Comparison of ENCODE assay signal across 8 cellular contexts in the genomic region with DNA sequence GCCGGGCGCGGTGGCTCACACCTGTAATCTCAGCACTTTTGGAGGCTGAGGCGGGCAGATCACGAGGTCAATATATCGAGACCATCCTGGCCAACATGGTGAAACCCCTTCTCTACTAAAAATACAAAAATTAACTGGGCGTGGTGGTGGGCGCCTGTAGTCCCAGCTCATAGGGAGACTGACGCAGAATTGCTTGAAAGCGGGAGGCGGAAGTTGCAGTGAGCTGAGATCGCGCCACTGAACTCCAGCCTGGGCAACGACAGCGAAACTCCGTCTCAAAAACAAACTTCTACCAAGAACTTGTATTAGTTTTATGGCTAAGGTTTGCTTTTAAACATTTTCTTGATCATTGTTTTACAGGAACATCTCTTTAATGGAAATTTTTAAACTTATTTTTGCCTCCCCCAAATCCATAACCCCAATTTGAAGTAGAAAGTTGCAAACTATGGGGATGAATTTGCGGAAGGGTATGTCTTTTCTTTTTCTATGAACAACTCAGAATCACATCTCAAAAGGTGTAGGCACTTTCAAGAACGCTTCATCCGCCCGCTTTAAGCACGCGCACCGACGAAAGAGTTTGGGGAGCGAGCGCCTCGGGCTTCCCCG. TPM values are rescaled to one million over a fixed set of nuclear protein-coding genes. Genes with fewer than 3 reads are reported as not detected.
A peak's percentile ranks its signal among the peaks of the same experiment; 100 is the strongest.
DNase-seq lines count a peak whose midpoint lies in the region; ATAC-seq, FAIRE-seq and TF ChIP-seq lines count a peak whose summit lies in the region.

No MANE protein-coding gene starts in this region.

- no peaks in the 10 kb centered on the region for H3K9me3 ChIP-seq in ascending aorta
- no peaks in the 10 kb centered on the region for H3K9me3 ChIP-seq in HepG2 (ENCODE audit: low read length)
- H3K9me3 ChIP-seq in thymus (ENCODE audit: control insufficient read depth): no peaks in the 10 kb centered on the region

- H3K27me3 ChIP-seq in ascending aorta (no peaks in the 10 kb centered on the region), HepG2 (ENCODE audit: control insufficient read depth in 1 of 2, insufficient read depth in 2 of 2, low read length in 2 of 2) (peaks cover 0 to 25% of the 10 kb centered on the region in 2 experiments; a peak in 3 of 5 replicates), thymus (ENCODE audit: control insufficient read depth, insufficient read depth) (no peaks in the 10 kb centered on the region)

- peak overlapping the region; percentile 53 to 63 for H3K4me3 ChIP-seq in ascending aorta
- H3K4me3 ChIP-seq in HepG2 (replicated peaks in 1 of 3; ENCODE audit: insufficient read depth in 1 of 3, low read depth in 2 of 3, low read length in 3 of 3): no peak overlapping the region
- peak overlapping the region; percentile 71 for H3K4me3 ChIP-seq in thymus (ENCODE audit: low read length)

- peak; percentile 72 for DNase-seq in activated CD8-positive, alpha-beta memory T cell treated with anti-CD3 and anti-CD28 coated beads for 24 hours
- DNase-seq in activated CD8-positive, alpha-beta memory T cell treated with anti-CD3 and anti-CD28 coated beads, Interleukin-2, amount 50 U/mL, for 4 hours: no peak
- DNase-seq in ascending aorta (ENCODE audit: low spot score in 2 of 2) (no peak), HepG2 (ENCODE audit: low spot score) (no peak), posterior vena cava (ENCODE audit: low spot score) (no peak), urothelium cell line (ENCODE audit: low spot score) (no peak)

- TF ChIP-seq POLR2A in HepG2 (IDR thresholded peaks at IDR 0.05; ENCODE audit: insufficient read depth in 1 of 2, low read depth in 2 of 2, low read length in 2 of 2): no peak

- no peak for TF ChIP-seq RAD21 in HepG2 (CRISPR knock-in tag; IDR thresholded peaks at IDR 0.05)

- FAIRE-seq in HepG2 (lab: Jason Lieb, UNC): no peak
- no peak for FAIRE-seq in urothelium cell line (lab: Jason Lieb, UNC)

- TF ChIP-seq CTCF in ascending aorta (IDR thresholded peaks at IDR 0.05) (no peak), HepG2 (CRISPR knock-in tag; IDR thresholded peaks at IDR 0.05) (no peak)

- H3K27ac ChIP-seq in ascending aorta (peak overlapping the region; percentile 99 to 100), HepG2 (ENCODE audit: extremely low read length, insufficient read depth, low read length) (no peak overlapping the region), thymus (ENCODE audit: low read depth) (peak overlapping the region; percentile 98)

- WGBS in HepG2 (ENCODE audit: low lambda C conversion rate): 81% methylated on average over 28 of the region's 28 CpGs
- 72% methylated on average over 28 of the region's 28 CpGs for WGBS in thymus

- TF ChIP-seq EP300 in HepG2 (IDR thresholded peaks at IDR 0.05; ENCODE audit: low read depth in 2 of 2, low read length in 2 of 2) (no peak), HepG2 (CRISPR knock-in tag; IDR thresholded peaks at IDR 0.05; ENCODE audit: borderline replicate concordance) (no peak)

- H3K4me1 ChIP-seq in ascending aorta (peaks cover 0 to 15% of the 10 kb centered on the region in 2 donors), HepG2 (ENCODE audit: insufficient read depth, low read length) (peaks cover 41% of the 10 kb centered on the region), thymus (ENCODE audit: control insufficient read depth, insufficient read depth, low read length) (peaks cover 19% of the 10 kb centered on the region)

- no TSS peak for BruUV-seq in HepG2 (replicated peaks; lab: Mats Ljungman, UMichigan)

- no peak for ATAC-seq in HepG2
- no peak for ATAC-seq in HG03139 (IDR thresholded peaks at IDR 0.05; ENCODE audit: unreplicated experiment)

- POLR2A ChIA-PET in HepG2 (lab: Yijun Ruan, JAX): interaction anchor here (1.3 kb wide), 1 partner anchor 11 kb away, joined by 7 read pairs; no protein-coding TSS in a partner anchor

- intact Hi-C loops in ascending aorta (cut with DNase I): loop anchor here (1.0 kb wide), 3 partner anchors 18 to 47 kb away; a partner anchor contains a TSS
- intact Hi-C loops in HepG2 (cut with micrococcal nuclease; ENCODE audit: unreplicated experiment): no loop called here
- intact Hi-C loops in posterior vena cava (cut with DNase I): no loop called here

- in situ Hi-C loops in HepG2 (cut with HindIII; ENCODE audit: extremely low pct_ligation_motif_present, low pct_unique_long_range_greater_than_20kb): no loop called here

- peak overlapping the region; percentile 70 for H3K4me2 ChIP-seq in HepG2 (ENCODE audit: low read depth, low read length)

- H3K9ac ChIP-seq in HepG2 (ENCODE audit: insufficient read depth, low read depth, low read length): no peak overlapping the region

- H3K36me3 ChIP-seq in ascending aorta (no peaks in the 10 kb centered on the region), HepG2 (replicated peaks in 1 of 2; ENCODE audit: control insufficient read depth in 1 of 2, insufficient read depth in 2 of 2, low read length in 2 of 2) (no peaks in the 10 kb centered on the region), thymus (ENCODE audit: control insufficient read depth, insufficient read depth) (no peaks in the 10 kb centered on the region)

- H2AFZ ChIP-seq in HepG2 (ENCODE audit: low read length): no peak overlapping the region

- CTCF ChIA-PET in HepG2 (lab: Yijun Ruan, JAX; ENCODE audit: low intra/inter-chr PET ratio, low total read pairs): no interaction called here

- H4K20me1 ChIP-seq in HepG2 (ENCODE audit: insufficient read depth, low read length): no peaks in the 10 kb centered on the region

- no peaks in the 10 kb centered on the region for H3K79me2 ChIP-seq in HepG2 (ENCODE audit: insufficient read depth, low read length)

TF ChIP-seq in HepG2, 621 proteins besides CTCF, POLR2A, EP300 and RAD21 (continues in another document):
- TF ChIP-seq, protein P1, sequence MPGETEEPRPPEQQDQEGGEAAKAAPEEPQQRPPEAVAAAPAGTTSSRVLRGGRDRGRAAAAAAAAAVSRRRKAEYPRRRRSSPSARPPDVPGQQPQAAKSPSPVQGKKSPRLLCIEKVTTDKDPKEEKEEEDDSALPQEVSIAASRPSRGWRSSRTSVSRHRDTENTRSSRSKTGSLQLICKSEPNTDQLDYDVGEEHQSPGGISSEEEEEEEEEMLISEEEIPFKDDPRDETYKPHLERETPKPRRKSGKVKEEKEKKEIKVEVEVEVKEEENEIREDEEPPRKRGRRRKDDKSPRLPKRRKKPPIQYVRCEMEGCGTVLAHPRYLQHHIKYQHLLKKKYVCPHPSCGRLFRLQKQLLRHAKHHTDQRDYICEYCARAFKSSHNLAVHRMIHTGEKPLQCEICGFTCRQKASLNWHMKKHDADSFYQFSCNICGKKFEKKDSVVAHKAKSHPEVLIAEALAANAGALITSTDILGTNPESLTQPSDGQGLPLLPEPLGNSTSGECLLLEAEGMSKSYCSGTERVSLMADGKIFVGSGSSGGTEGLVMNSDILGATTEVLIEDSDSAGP (CRISPR knock-in tag; IDR thresholded peaks at IDR 0.05; ENCODE audit: borderline replicate concordance): no peak
- TF ChIP-seq ZNF777 (CRISPR knock-in tag; IDR thresholded peaks at IDR 0.05) (no peak), ZNF296 (CRISPR knock-in tag; conservative IDR thresholded peaks at IDR 0.05) (no peak), ERF (CRISPR knock-in tag; IDR thresholded peaks at IDR 0.05) (no peak), PCBP2 (optimal IDR thresholded peaks at IDR 0.05; ENCODE audit: low read depth, low read length, poor library complexity, severe bottlenecking) (no peak), MYC (CRISPR knock-in tag; IDR thresholded peaks at IDR 0.05; ENCODE audit: borderline replicate concordance) (no peak), GABPB1 (CRISPR knock-in tag; IDR thresholded peaks at IDR 0.05) (no peak), EHMT2 (IDR thresholded peaks at IDR 0.05; ENCODE audit: borderline replicate concordance, low read depth, low read length) (no peak), PLRG1 (conservative IDR thresholded peaks at IDR 0.05) (no peak), ZFP41 (CRISPR knock-in tag; IDR thresholded peaks at IDR 0.05; ENCODE audit: borderline replicate concordance) (no peak)
- TF ChIP-seq, protein P2, sequence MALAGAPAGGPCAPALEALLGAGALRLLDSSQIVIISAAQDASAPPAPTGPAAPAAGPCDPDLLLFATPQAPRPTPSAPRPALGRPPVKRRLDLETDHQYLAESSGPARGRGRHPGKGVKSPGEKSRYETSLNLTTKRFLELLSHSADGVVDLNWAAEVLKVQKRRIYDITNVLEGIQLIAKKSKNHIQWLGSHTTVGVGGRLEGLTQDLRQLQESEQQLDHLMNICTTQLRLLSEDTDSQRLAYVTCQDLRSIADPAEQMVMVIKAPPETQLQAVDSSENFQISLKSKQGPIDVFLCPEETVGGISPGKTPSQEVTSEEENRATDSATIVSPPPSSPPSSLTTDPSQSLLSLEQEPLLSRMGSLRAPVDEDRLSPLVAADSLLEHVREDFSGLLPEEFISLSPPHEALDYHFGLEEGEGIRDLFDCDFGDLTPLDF (CRISPR knock-in tag; IDR thresholded peaks at IDR 0.05): no peak

RNA-seq across cellular contexts. Expression of a gene that starts 46.8 kb away (rescaled TPM):
- total RNA-seq in ascending aorta (745 TPM), HepG2 (2016; rRNA removed; fragmentation: Illumina TruSeq; extraction: Trizol) (1,086 and 1,212 TPM in 2 replicates), posterior vena cava (100 to 1,000 TPM; 772 to 863 TPM)
- total RNA-seq in HepG2 (2016; cell fraction: cytosol; rRNA removed; fragmentation: Illumina TruSeq; extraction: Trizol; ENCODE audit: low read depth): 383 and 429 TPM in 2 replicates
- 1,123 and 1,183 TPM in 2 replicates for total RNA-seq in HepG2 (2016; cell fraction: insoluble cytoplasmic fraction; rRNA removed; fragmentation: Illumina TruSeq; extraction: Trizol)
- total RNA-seq in HepG2 (2016; cell fraction: membrane; rRNA removed; fragmentation: Illumina TruSeq; extraction: Trizol): 561 and 605 TPM in 2 replicates
- 429 and 440 TPM in 2 replicates for total RNA-seq in HepG2 (2016; cell fraction: nucleus; rRNA removed; fragmentation: Illumina TruSeq; extraction: Trizol)
- polyA plus RNA-seq in HepG2 (2011; rRNA removed) (174 and 190 TPM in 2 replicates), thymus (2,183 TPM)
- 192 and 196 TPM in 2 replicates for polyA plus RNA-seq in HepG2 (2011; cell fraction: cytosol; rRNA removed)
- polyA plus RNA-seq in HepG2 (2011; cell fraction: nucleus; rRNA removed): 112 and 149 TPM in 2 replicates
- polyA plus RNA-seq in HepG2 (2012): 399 and 565 TPM in 2 replicates
- 460 and 492 TPM in 2 replicates for polyA plus RNA-seq in HepG2 (2016; cell fraction: cytosol; fragmentation: Illumina TruSeq; extraction: Trizol; ENCODE audit: low read depth)
- 2,053 and 2,108 TPM in 2 replicates for polyA plus RNA-seq in HepG2 (2016; cell fraction: insoluble cytoplasmic fraction; fragmentation: Illumina TruSeq; extraction: Trizol; ENCODE audit: low read depth)
- 673 and 705 TPM in 2 replicates for polyA plus RNA-seq in HepG2 (2016; cell fraction: membrane; fragmentation: Illumina TruSeq; extraction: Trizol; ENCODE audit: low read depth)
- 1,089 and 1,130 TPM in 2 replicates for polyA plus RNA-seq in HepG2 (2016; cell fraction: nucleus; fragmentation: Illumina TruSeq; extraction: Trizol; ENCODE audit: insufficient read depth, low read depth)
- polyA minus RNA-seq in HepG2 (2011; rRNA and poly(A)+ RNA removed; ENCODE audit: low replicate concordance): 146 and 188 TPM in 2 replicates
- 210 and 216 TPM in 2 replicates for polyA minus RNA-seq in HepG2 (2011; cell fraction: cytosol; rRNA and poly(A)+ RNA removed)
- polyA minus RNA-seq in HepG2 (2011; cell fraction: nucleus; rRNA and poly(A)+ RNA removed): 83.7 and 96.4 TPM in 2 replicates

Comparison
In these comparisons a context has a peak if more than half of its experiments do, and no peak if none do; other contexts are left out.
1. H3K4me3 ChIP-seq: peak in ascending aorta (2 of 2) and thymus (single experiment); none in HepG2 (0 of 3).